1 cellular context compared by ENCODE assay signal in the genomic region with DNA sequence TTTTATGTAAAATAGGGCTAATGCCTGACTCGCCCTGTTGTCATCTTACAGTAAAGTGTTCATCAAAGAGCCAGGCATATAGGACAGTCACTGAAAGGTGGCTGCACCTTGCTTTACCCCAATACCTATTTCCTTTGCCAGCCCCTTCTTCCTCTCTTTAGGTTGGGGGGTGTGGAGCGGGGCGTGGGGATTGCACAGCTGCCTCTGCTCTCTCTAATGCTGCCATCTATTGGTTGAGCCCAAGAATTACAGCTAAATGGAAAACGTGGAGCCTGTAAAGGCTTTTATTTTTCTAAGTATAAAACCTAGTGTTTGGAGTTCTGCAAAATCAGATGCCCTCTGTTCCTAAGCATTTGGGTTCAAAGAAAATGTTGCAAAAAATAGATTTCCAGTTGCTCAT.
TF ChIP-seq lines count a peak whose summit lies in the region.

No MANE protein-coding gene starts in this region.

TF ChIP-seq in GM23338, 12 proteins besides CTCF, POLR2A, EP300 and RAD21 (continued from another document):
- TF ChIP-seq, protein P1, sequence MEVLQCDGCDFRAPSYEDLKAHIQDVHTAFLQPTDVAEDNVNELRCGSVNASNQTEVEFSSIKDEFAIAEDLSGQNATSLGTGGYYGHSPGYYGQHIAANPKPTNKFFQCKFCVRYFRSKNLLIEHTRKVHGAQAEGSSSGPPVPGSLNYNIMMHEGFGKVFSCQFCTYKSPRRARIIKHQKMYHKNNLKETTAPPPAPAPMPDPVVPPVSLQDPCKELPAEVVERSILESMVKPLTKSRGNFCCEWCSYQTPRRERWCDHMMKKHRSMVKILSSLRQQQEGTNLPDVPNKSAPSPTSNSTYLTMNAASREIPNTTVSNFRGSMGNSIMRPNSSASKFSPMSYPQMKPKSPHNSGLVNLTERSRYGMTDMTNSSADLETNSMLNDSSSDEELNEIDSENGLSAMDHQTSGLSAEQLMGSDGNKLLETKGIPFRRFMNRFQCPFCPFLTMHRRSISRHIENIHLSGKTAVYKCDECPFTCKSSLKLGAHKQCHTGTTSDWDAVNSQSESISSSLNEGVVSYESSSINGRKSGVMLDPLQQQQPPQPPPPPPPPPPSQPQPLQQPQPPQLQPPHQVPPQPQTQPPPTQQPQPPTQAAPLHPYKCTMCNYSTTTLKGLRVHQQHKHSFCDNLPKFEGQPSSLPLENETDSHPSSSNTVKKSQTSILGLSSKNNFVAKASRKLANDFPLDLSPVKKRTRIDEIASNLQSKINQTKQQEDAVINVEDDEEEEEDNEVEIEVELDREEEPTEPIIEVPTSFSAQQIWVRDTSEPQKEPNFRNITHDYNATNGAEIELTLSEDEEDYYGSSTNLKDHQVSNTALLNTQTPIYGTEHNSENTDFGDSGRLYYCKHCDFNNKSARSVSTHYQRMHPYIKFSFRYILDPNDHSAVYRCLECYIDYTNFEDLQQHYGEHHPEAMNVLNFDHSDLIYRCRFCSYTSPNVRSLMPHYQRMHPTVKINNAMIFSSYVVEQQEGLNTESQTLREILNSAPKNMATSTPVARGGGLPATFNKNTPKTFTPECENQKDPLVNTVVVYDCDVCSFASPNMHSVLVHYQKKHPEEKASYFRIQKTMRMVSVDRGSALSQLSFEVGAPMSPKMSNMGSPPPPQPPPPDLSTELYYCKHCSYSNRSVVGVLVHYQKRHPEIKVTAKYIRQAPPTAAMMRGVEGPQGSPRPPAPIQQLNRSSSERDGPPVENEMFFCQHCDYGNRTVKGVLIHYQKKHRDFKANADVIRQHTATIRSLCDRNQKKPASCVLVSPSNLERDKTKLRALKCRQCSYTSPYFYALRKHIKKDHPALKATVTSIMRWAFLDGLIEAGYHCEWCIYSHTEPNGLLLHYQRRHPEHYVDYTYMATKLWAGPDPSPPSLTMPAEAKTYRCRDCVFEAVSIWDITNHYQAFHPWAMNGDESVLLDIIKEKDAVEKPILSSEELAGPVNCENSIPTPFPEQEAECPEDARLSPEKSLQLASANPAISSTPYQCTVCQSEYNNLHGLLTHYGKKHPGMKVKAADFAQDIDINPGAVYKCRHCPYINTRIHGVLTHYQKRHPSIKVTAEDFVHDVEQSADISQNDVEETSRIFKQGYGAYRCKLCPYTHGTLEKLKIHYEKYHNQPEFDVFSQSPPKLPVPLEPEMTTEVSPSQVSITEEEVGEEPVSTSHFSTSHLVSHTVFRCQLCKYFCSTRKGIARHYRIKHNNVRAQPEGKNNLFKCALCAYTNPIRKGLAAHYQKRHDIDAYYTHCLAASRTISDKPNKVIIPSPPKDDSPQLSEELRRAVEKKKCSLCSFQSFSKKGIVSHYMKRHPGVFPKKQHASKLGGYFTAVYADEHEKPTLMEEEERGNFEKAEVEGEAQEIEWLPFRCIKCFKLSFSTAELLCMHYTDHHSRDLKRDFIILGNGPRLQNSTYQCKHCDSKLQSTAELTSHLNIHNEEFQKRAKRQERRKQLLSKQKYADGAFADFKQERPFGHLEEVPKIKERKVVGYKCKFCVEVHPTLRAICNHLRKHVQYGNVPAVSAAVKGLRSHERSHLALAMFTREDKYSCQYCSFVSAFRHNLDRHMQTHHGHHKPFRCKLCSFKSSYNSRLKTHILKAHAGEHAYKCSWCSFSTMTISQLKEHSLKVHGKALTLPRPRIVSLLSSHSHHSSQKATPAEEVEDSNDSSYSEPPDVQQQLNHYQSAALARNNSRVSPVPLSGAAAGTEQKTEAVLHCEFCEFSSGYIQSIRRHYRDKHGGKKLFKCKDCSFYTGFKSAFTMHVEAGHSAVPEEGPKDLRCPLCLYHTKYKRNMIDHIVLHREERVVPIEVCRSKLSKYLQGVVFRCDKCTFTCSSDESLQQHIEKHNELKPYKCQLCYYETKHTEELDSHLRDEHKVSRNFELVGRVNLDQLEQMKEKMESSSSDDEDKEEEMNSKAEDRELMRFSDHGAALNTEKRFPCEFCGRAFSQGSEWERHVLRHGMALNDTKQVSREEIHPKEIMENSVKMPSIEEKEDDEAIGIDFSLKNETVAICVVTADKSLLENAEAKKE (CRISPR knock-in tag; IDR thresholded peaks at IDR 0.05) = no peak
- no peak for TF ChIP-seq STAT1 (IDR thresholded peaks at IDR 0.05; ENCODE audit: unreplicated experiment)
- TF ChIP-seq NANOG (IDR thresholded peaks at IDR 0.05; ENCODE audit: borderline replicate concordance) = no peak
- no peak for TF ChIP-seq JUNB (IDR thresholded peaks at IDR 0.05; ENCODE audit: unreplicated experiment)
- TF ChIP-seq ZNF331 (CRISPR knock-in tag; IDR thresholded peaks at IDR 0.05; ENCODE audit: low read depth) = no peak
- no peak for TF ChIP-seq EZH2phosphoT487 (IDR thresholded peaks at IDR 0.05; ENCODE audit: unreplicated experiment)
- no peak for TF ChIP-seq CREB1 (CRISPR knock-in tag; IDR thresholded peaks at IDR 0.05; ENCODE audit: low read depth)
- TF ChIP-seq, protein P2, sequence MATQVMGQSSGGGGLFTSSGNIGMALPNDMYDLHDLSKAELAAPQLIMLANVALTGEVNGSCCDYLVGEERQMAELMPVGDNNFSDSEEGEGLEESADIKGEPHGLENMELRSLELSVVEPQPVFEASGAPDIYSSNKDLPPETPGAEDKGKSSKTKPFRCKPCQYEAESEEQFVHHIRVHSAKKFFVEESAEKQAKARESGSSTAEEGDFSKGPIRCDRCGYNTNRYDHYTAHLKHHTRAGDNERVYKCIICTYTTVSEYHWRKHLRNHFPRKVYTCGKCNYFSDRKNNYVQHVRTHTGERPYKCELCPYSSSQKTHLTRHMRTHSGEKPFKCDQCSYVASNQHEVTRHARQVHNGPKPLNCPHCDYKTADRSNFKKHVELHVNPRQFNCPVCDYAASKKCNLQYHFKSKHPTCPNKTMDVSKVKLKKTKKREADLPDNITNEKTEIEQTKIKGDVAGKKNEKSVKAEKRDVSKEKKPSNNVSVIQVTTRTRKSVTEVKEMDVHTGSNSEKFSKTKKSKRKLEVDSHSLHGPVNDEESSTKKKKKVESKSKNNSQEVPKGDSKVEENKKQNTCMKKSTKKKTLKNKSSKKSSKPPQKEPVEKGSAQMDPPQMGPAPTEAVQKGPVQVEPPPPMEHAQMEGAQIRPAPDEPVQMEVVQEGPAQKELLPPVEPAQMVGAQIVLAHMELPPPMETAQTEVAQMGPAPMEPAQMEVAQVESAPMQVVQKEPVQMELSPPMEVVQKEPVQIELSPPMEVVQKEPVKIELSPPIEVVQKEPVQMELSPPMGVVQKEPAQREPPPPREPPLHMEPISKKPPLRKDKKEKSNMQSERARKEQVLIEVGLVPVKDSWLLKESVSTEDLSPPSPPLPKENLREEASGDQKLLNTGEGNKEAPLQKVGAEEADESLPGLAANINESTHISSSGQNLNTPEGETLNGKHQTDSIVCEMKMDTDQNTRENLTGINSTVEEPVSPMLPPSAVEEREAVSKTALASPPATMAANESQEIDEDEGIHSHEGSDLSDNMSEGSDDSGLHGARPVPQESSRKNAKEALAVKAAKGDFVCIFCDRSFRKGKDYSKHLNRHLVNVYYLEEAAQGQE (IDR thresholded peaks at IDR 0.05; ENCODE audit: unreplicated experiment) = no peak
- TF ChIP-seq EZH2 (IDR thresholded peaks at IDR 0.05; ENCODE audit: low read depth, unreplicated experiment) = no peak
- TF ChIP-seq, protein P3, sequence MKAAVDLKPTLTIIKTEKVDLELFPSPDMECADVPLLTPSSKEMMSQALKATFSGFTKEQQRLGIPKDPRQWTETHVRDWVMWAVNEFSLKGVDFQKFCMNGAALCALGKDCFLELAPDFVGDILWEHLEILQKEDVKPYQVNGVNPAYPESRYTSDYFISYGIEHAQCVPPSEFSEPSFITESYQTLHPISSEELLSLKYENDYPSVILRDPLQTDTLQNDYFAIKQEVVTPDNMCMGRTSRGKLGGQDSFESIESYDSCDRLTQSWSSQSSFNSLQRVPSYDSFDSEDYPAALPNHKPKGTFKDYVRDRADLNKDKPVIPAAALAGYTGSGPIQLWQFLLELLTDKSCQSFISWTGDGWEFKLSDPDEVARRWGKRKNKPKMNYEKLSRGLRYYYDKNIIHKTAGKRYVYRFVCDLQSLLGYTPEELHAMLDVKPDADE (IDR thresholded peaks at IDR 0.05) = no peak
- no peak for TF ChIP-seq POLR2AphosphoS5 (IDR thresholded peaks at IDR 0.05; ENCODE audit: low read depth)
TF ChIP-seq in GM23338: peak in this region for 0.
